15 cellular contexts compared by ENCODE assay signal in the genomic region with DNA sequence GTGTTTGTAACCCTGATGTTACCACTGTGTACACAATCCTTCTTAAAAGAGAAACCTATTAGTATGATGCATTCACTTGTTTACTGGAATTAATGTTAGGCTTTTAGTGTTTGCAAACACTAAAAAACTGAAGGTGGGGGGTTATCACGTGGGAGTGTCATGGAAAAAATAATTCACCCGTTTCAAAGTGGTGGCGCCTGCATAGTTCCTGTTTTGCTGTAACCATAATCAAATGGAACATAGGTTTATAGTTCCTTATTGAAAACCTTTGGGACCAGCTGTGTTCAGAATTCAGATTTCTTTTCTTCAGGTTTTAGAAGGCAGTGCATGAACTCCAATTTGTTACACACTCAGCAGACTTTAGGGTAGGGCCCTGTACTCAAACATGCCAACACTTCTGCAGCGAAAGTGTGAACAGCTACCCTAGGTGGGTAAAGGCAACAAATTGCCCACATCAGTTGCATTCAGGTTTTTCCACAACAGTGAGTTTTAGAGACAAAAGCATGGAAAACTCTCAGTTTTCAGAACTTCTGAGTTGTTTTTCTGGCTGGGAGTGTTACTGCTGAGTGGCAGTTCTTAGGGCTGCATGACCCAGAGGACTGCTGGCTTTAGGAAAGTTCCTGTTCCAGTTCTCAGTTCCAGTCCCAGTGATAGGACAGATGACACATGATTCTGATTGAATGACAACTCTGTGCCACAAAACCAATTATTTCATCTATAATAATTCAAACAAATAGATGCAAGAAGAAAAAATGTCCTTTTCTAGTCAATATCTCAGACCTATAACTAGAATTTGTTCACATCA. TPM values are rescaled to one million over a fixed set of nuclear protein-coding genes. Genes with fewer than 3 reads are reported as not detected.
A peak's percentile ranks its signal among the peaks of the same experiment; 100 is the strongest.
DNase-seq lines count a peak whose midpoint lies in the region; ATAC-seq and TF ChIP-seq lines count a peak whose summit lies in the region.
"Had no signal": no experiment of that assay in that cellular context is flagged by ENCODE, and none has a peak within 500 bp of the region (broad histone marks: within the 10 kb centered on the region; RNA-seq: fewer than 3 reads in every experiment).

No MANE protein-coding gene starts in this region.

- WGBS in right lobe of liver (ENCODE audit: insufficient coverage, low coverage, low lambda C conversion rate, missing lambda C conversion rate), result 45% methylated on average over 3 of the region's 4 CpGs

- H3K27ac Mint-ChIP-seq in T-helper 17 cell, result no peak overlapping the region
- H3K27ac Mint-ChIP-seq: brain; stimulated activated naive CD8-positive, alpha-beta T cell treated with anti-CD3 and anti-CD28 coated beads, Interleukin-15, Interleukin-2, amounts not matched to agents 100 ng/mL and 50 ng/mL, for 24 hours had no signal

- POLR2A ChIA-PET in OCI-LY7 (lab: Charles Lee), result interaction anchor here (1.3 kb wide), 1 partner anchor 29 kb away, joined by 3 read pairs; the partner anchor contains the start of gene IVNS1ABP

- H3K4me2 ChIP-seq in BLaER1 (peak overlapping the region; percentile 64), OCI-LY7 (ENCODE audit: low read length) (peak overlapping the region; percentile 28; the same call in 1 of the 2 replicates)

- H3K27ac ChIP-seq in BLaER1 (no peak overlapping the region), OCI-LY7 (ENCODE audit: low read depth, low read length, poor library complexity, severe bottlenecking) (no peak overlapping the region), right lobe of liver (peak overlapping the region in 1 of 3 donors; percentile 17)
- H3K27ac ChIP-seq: VCaP had no signal

- H3K36me3 Mint-ChIP-seq in T-helper 17 cell (ENCODE audit: low read depth), result no peaks in the 10 kb centered on the region
- H3K36me3 Mint-ChIP-seq: brain; naive thymus-derived CD8-positive, alpha-beta T cell had no signal

- no peak for TF ChIP-seq POLR2A in right lobe of liver (IDR thresholded peaks at IDR 0.05)

- H3K4me1 Mint-ChIP-seq in T-helper 17 cell, result peaks cover 12% of the 10 kb centered on the region

- peak overlapping the region; percentile 52; the same call in 1 of the 2 replicates for H2AFZ ChIP-seq in OCI-LY7 (ENCODE audit: low read length)

- H3K9me3 ChIP-seq in BLaER1, result no peaks in the 10 kb centered on the region
- H3K9me3 ChIP-seq in OCI-LY7 (ENCODE audit: low read length), result no peaks in the 10 kb centered on the region
- H3K9me3 ChIP-seq in right lobe of liver, result no peaks in the 10 kb centered on the region
- H3K9me3 ChIP-seq in T-helper 17 cell (ENCODE audit: control insufficient read depth, low read length, poor library complexity, severe bottlenecking), result no peaks in the 10 kb centered on the region

- no peak overlapping the region for H3K4me3 ChIP-seq in BLaER1
- no peak overlapping the region for H3K4me3 ChIP-seq in OCI-LY7 (ENCODE audit: low read depth, low read length, poor library complexity, severe bottlenecking)
- H3K4me3 ChIP-seq in right lobe of liver, result no peak overlapping the region

- H3K79me2 ChIP-seq in OCI-LY7 (ENCODE audit: insufficient read depth, low read depth, low read length), result no peaks in the 10 kb centered on the region

- no peak overlapping the region for H3K4me3 Mint-ChIP-seq in T-helper 17 cell
- H3K4me3 Mint-ChIP-seq: brain; stimulated activated naive CD8-positive, alpha-beta T cell treated with anti-CD3 and anti-CD28 coated beads, Interleukin-15, Interleukin-2, amounts not matched to agents 100 ng/mL and 50 ng/mL, for 24 hours had no signal

- CTCF ChIA-PET in OCI-LY7 (lab: Charles Lee; ENCODE audit: unreplicated experiment), result no interaction called here

- BruUV-seq in OCI-LY7 (replicated peaks; lab: Mats Ljungman, UMichigan), result no TSS peak

- H3K9ac ChIP-seq in BLaER1, result no peak overlapping the region

- H3K36me3 ChIP-seq in BLaER1, result no peaks in the 10 kb centered on the region
- H3K36me3 ChIP-seq in OCI-LY7 (ENCODE audit: insufficient read depth, low read length), result no peaks in the 10 kb centered on the region
- no peaks in the 10 kb centered on the region for H3K36me3 ChIP-seq in right lobe of liver

- TF ChIP-seq CTCF in OCI-LY7 (conservative IDR thresholded peaks at IDR 0.05; ENCODE audit: low read length), result no peak
- TF ChIP-seq CTCF in right lobe of liver (IDR thresholded peaks at IDR 0.05), result no peak

- peaks cover 12% of the 10 kb centered on the region for H3K4me1 ChIP-seq in BLaER1
- H3K4me1 ChIP-seq in OCI-LY7 (ENCODE audit: insufficient read depth, low read length, poor library complexity, severe bottlenecking), result peaks cover 6% of the 10 kb centered on the region
- peaks cover 0 to 15% (median 2%) of the 10 kb centered on the region in 4 donors for H3K4me1 ChIP-seq in right lobe of liver

- H3K27me3 ChIP-seq in BLaER1, result no peaks in the 10 kb centered on the region
- no peaks in the 10 kb centered on the region for H3K27me3 ChIP-seq in right lobe of liver

- no peaks in the 10 kb centered on the region for H3K9me2 ChIP-seq in OCI-LY7 (ENCODE audit: insufficient read depth, low read length)

- H4K20me1 ChIP-seq in BLaER1, result no peaks in the 10 kb centered on the region
- H4K20me1 ChIP-seq in OCI-LY7 (ENCODE audit: insufficient read depth, low read length), result no peaks in the 10 kb centered on the region

- peak; percentile 13 for DNase-seq in OCI-LY7 (ENCODE audit: low spot score)
- no peak for DNase-seq in right lobe of liver
- no peak for DNase-seq in T-helper 17 cell
- DNase-seq in NCI-H1930 (lab: John Stamatoyannopoulos, UW), result no peak
- DNase-seq in activated naive CD4-positive, alpha-beta T cell treated with Interleukin-2 at 50 U/mL for 16 hours, result no peak
- no peak for DNase-seq in amniotic stem cell (lab: John Stamatoyannopoulos, UW)
- DNase-seq: activated T-cell treated with anti-CD3 and anti-CD28 coated beads, Interleukin-2, amount 50 U/mL, for 48 hours; naive thymus-derived CD8-positive, alpha-beta T cell; NCI-H187 treated with DMSO at 0.1 percent for 48 hours; stimulated activated CD4-positive, alpha-beta T cell treated with anti-CD3 and anti-CD28 coated beads, Interleukin-15, amount 100 ng/mL, for 24 hours had no signal

- peak; percentile 57 for ATAC-seq in GM21723 (IDR thresholded peaks at IDR 0.05; ENCODE audit: unreplicated experiment)
- ATAC-seq in right lobe of liver, result peak in 3 of 4 donors; percentile 52 to 70 (median 56)
- no peak for ATAC-seq in T-helper 17 cell

- no peaks in the 10 kb centered on the region for H3K27me3 Mint-ChIP-seq in T-helper 17 cell
- H3K27me3 Mint-ChIP-seq: brain; naive thymus-derived CD8-positive, alpha-beta T cell; stimulated activated naive CD8-positive, alpha-beta T cell treated with anti-CD3 and anti-CD28 coated beads, Interleukin-15, Interleukin-2, amounts not matched to agents 100 ng/mL and 50 ng/mL, for 24 hours had no signal

- intact Hi-C loops in OCI-LY7 (cut with micrococcal nuclease; ENCODE audit: unreplicated experiment), result no loop called here
- intact Hi-C loops in right lobe of liver (cut with DNase I), result no loop called here

RNA-seq across cellular contexts. Expression of gene IVNS1ABP, which starts 29.1 kb away (rescaled TPM):
- 50.7 and 54.0 TPM in 2 replicates for total RNA-seq in OCI-LY7 (2014; rRNA removed; shearing (Covaris generic))
- total RNA-seq in OCI-LY7 (2022) (74.0 and 81.1 TPM in 2 replicates), right lobe of liver (10 to 100 TPM; 17.0 to 38.3 (median 26.8) TPM), T-helper 17 cell (100 to 1,000 TPM; 467 to 499 TPM)

Comparison
In these comparisons a context has a peak if more than half of its experiments do, and no peak if none do; other contexts are left out.
1. RNA of gene IVNS1ABP, which starts 29.1 kb away (total RNA-seq): 467 to 499 TPM in T-helper 17 cell; 50.7 to 81.1 TPM in OCI-LY7 and 17.0 to 38.3 TPM in right lobe of liver; every median in the first group is over 4 times any median in the second.